Comparison of ENCODE assay signal across 18 cellular contexts in the genomic region with DNA sequence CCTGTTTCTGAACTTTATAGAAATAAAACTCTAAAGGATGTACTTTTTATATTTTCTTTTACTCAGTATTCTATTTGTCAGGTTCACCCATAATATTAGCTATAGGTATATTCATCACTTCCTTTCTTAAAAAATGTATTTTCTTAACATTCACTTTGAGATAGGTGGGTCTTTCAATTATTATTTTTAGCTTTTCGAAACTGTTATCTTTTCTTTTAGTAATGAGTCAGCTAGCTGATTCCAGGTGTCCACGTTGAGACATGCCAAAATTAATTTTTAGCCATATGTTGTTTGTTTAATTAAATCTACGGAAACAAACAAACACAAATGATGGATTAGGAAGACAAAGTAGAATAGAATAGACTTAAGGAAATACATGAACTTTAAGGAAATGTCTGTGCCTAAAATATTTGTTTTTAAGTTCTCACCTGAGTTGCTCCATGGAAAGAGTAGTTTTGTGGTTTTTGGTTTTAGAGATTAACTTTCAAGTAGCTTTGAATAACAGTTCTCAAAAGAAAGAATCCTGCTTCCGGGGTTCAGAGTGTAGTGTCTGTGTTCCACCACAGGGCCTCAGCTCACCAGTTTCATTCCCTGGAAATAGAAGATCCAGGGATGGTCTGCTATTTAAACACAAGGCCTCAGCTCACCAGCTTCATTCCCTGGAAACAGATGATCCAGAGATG.
DNase-seq lines count a peak whose midpoint lies in the region; ATAC-seq, FAIRE-seq and TF ChIP-seq lines count a peak whose summit lies in the region.
"Had no signal": no experiment of that assay in that cellular context is flagged by ENCODE, and none has a peak within 500 bp of the region (broad histone marks: within the 10 kb centered on the region; RNA-seq: fewer than 3 reads in every experiment).

No MANE protein-coding gene starts in this region.

- FAIRE-seq in bronchial epithelial cell (lab: Jason Lieb, UNC) (no peak), frontal cortex (lab: Jason Lieb, UNC) (no peak)

- H3K27ac ChIP-seq in uterus: no peak overlapping the region
- H3K27ac ChIP-seq: gastrocnemius medialis, PC-9, VCaP had no signal

- TF ChIP-seq POLR2A in uterus (IDR thresholded peaks at IDR 0.05): no peak

- no peaks in the 10 kb centered on the region for H3K27me3 ChIP-seq in bronchial epithelial cell (ENCODE audit: control insufficient read depth, insufficient read depth, low read length)
- no peaks in the 10 kb centered on the region for H3K27me3 ChIP-seq in uterus
- H3K27me3 ChIP-seq: gastrocnemius medialis had no signal

- TF ChIP-seq CTCF in GM12873 (IDR thresholded peaks at IDR 0.05; ENCODE audit: insufficient read depth, low read depth, low read length, missing control alignments) (peak; percentile 35), bronchial epithelial cell (IDR thresholded peaks at IDR 0.05; ENCODE audit: insufficient read depth, low read length, severe bottlenecking) (peak; percentile 2), uterus (IDR thresholded peaks at IDR 0.05) (no peak)

- intact Hi-C loops in uterus (cut with DNase I; ENCODE audit: low total_unique reads): no loop called here

- DNase-seq in bronchial epithelial cell (ENCODE audit: low read depth) (no peak), activated gamma-delta T cell treated with Interleukin-2 at 50 U/mL for 16 hours (no peak), frontal cortex (ENCODE audit: low spot score in 2 of 2) (no peak), uterus (no peak)
- DNase-seq: activated effector memory CD4-positive, alpha-beta T cell treated with Interleukin-2 at 50 U/mL for 16 hours; amygdala; CD8-positive, alpha-beta memory T cell; EL; gastrocnemius medialis; NCI-H2081; nephron progenitor cell; PC-9 had no signal

- H3K4me1 ChIP-seq in uterus: no peaks in the 10 kb centered on the region
- H3K4me1 ChIP-seq: gastrocnemius medialis had no signal

- no peaks in the 10 kb centered on the region for H3K36me3 ChIP-seq in bronchial epithelial cell (ENCODE audit: control insufficient read depth, insufficient read depth, low read length)
- no peaks in the 10 kb centered on the region for H3K36me3 ChIP-seq in uterus
- H3K36me3 ChIP-seq: gastrocnemius medialis had no signal

- H3K4me3 ChIP-seq in bronchial epithelial cell (ENCODE audit: low read depth, low read length) (no peak overlapping the region), uterus (no peak overlapping the region)
- H3K4me3 ChIP-seq: gastrocnemius medialis, lung, PC-9 had no signal

- ATAC-seq in GM19397 (IDR thresholded peaks at IDR 0.05; ENCODE audit: unreplicated experiment) (peak; percentile 50), HG03159 (IDR thresholded peaks at IDR 0.05; ENCODE audit: unreplicated experiment) (peak; percentile 73), GM21447 (IDR thresholded peaks at IDR 0.05; ENCODE audit: unreplicated experiment) (no peak)
- ATAC-seq: gastrocnemius medialis had no signal

- H3K9me3 ChIP-seq in uterus: no peaks in the 10 kb centered on the region
- H3K9me3 ChIP-seq: gastrocnemius medialis had no signal

Comparison
In these comparisons a context has a peak if more than half of its experiments do, and no peak if none do; other contexts are left out.
1. CTCF ChIP-seq: peak in GM12873 (single experiment) and bronchial epithelial cell (single experiment); none in uterus (0 of 4).